Comparison of ENCODE assay signal across 16 cellular contexts in genomic region chr2:105390454-105390853, GRCh38. TPM values are rescaled to one million over a fixed set of nuclear protein-coding genes. Genes with fewer than 3 reads are reported as not detected.
DNase-seq lines count a peak whose midpoint lies in the region; ATAC-seq and TF ChIP-seq lines count a peak whose summit lies in the region.
"Had no signal": no experiment of that assay in that cellular context is flagged by ENCODE, and none has a peak within 500 bp of the region (broad histone marks: within the 10 kb centered on the region; RNA-seq: fewer than 3 reads in every experiment).

No MANE protein-coding gene starts in this region.

- CTCF ChIA-PET in RWPE1 (lab: Yijun Ruan, JAX) = interaction anchor here (0.8 to 1.0 kb wide), 2 partner anchors 8 to 149 kb away, joined by 4 read pairs; partner anchors contain the start of gene FHL2

- H4K91ac ChIP-seq in trophoblast cell (ENCODE audit: low read depth, low read length) = no peak overlapping the region

- no peak overlapping the region for H3K9ac ChIP-seq in trophoblast cell (ENCODE audit: low read length)

- peak overlapping the region; percentile 95 for H3K23ac ChIP-seq in trophoblast cell (ENCODE audit: low read length)

- H3K36me3 ChIP-seq in esophagus muscularis mucosa = peaks cover 7 to 64% (median 9%) of the 10 kb centered on the region in 4 donors
- H3K36me3 ChIP-seq in trophoblast cell (ENCODE audit: control insufficient read depth in 1 of 2, insufficient read depth in 2 of 2, low read length in 2 of 2) = peaks cover 13 to 25% of the 10 kb centered on the region in 2 experiments
- peaks cover 6% of the 10 kb centered on the region for H3K36me3 ChIP-seq in H7 (replicated peaks; ENCODE audit: control insufficient read depth, insufficient read depth, low read length)
- H3K36me3 ChIP-seq: neutrophil had no signal

- no peak overlapping the region for H3K4me2 ChIP-seq in trophoblast cell (ENCODE audit: low read length)

- in situ Hi-C loops in Caki2 (cut with HindIII; ENCODE audit: low pct_unique_long_range_greater_than_20kb, low sequenced_read_pairs) = no loop called here

- TF ChIP-seq CTCF in RWPE1 (conservative IDR thresholded peaks at IDR 0.05; ENCODE audit: low read depth) = no peak
- TF ChIP-seq CTCF in esophagus muscularis mucosa (IDR thresholded peaks at IDR 0.05) = no peak

- H3K9me3 ChIP-seq in esophagus muscularis mucosa (no peaks in the 10 kb centered on the region), trophoblast cell (ENCODE audit: insufficient read depth, low read depth, low read length) (no peaks in the 10 kb centered on the region)
- H3K9me3 ChIP-seq: neutrophil had no signal

- H3K79me2 ChIP-seq in trophoblast cell (ENCODE audit: control insufficient read depth, insufficient read depth, low read length, poor library complexity) = peaks cover 8% of the 10 kb centered on the region

- H3K4me3 ChIP-seq in esophagus muscularis mucosa = no peak overlapping the region
- no peak overlapping the region for H3K4me3 ChIP-seq in trophoblast cell (ENCODE audit: low read depth, low read length)
- no peak overlapping the region for H3K4me3 ChIP-seq in H7 (ENCODE audit: insufficient read depth, low read depth, low read length)

- no peak overlapping the region for H3K14ac ChIP-seq in trophoblast cell (ENCODE audit: low read length)

- H2BK120ac ChIP-seq in trophoblast cell (ENCODE audit: insufficient read depth, low read length, poor library complexity) = no peak overlapping the region

- no peak for TF ChIP-seq POLR2A in esophagus muscularis mucosa (IDR thresholded peaks at IDR 0.05; ENCODE audit: low read depth)

- no peak overlapping the region for H2AK5ac ChIP-seq in trophoblast cell (ENCODE audit: low read length)

- intact Hi-C loops in esophagus muscularis mucosa (cut with DNase I) = loop anchor here (10.0 kb wide), 1 partner anchor 634 kb away; no protein-coding TSS in a partner anchor

- no peak overlapping the region for H3K18ac ChIP-seq in trophoblast cell (ENCODE audit: low read length)

- H4K8ac ChIP-seq in trophoblast cell (ENCODE audit: low read depth, low read length) = no peak overlapping the region

- POLR2A ChIA-PET in RWPE1 (lab: Yijun Ruan, JAX; ENCODE audit: low non-redundant PET) = no interaction called here

- TF ChIP-seq EP300 in esophagus muscularis mucosa (IDR thresholded peaks at IDR 0.05) = no peak

- no peaks in the 10 kb centered on the region for H3K27me3 ChIP-seq in esophagus muscularis mucosa
- H3K27me3 ChIP-seq in trophoblast cell (ENCODE audit: insufficient read depth, low read length) = no peaks in the 10 kb centered on the region
- no peaks in the 10 kb centered on the region for H3K27me3 ChIP-seq in H7 (ENCODE audit: control insufficient read depth, insufficient read depth, low read length)

- ATAC-seq in GM18502 (IDR thresholded peaks at IDR 0.05; ENCODE audit: poor library complexity, unreplicated experiment) (no peak), HG03520 (IDR thresholded peaks at IDR 0.05; ENCODE audit: unreplicated experiment) (no peak)
- ATAC-seq: sciatic nerve had no signal

- H2AFZ ChIP-seq in trophoblast cell (ENCODE audit: insufficient read depth, low read length, poor library complexity) = no peak overlapping the region

- no peak overlapping the region for H2BK12ac ChIP-seq in trophoblast cell (ENCODE audit: low read length)

- DNase-seq in Caki2 (ENCODE audit: low read depth) (peak; percentile 49), RWPE1 (ENCODE audit: low spot score) (no peak), esophagus muscularis mucosa (ENCODE audit: extremely low spot score) (no peak), trophoblast cell (no peak), NCI-H187 (lab: John Stamatoyannopoulos, UW) (no peak), H7 (no peak)
- DNase-seq: caudate nucleus; effector CD8-positive, alpha-beta T cell; KG1; NCI-H2029; NCI-H524; stimulated activated CD4-positive, alpha-beta T cell treated with anti-CD3 and anti-CD28 coated beads, Interleukin-2, amount 100 ng/mL, for 48 hours had no signal

- H3K27ac ChIP-seq in RWPE1 (peak overlapping the region; percentile 63), esophagus muscularis mucosa (replicated peaks in 1 of 4) (peak overlapping the region in 3 of 4 donors; percentile 47 to 77 (median 56)), trophoblast cell (ENCODE audit: low read depth, low read length) (peak overlapping the region; percentile 26)
- H3K27ac ChIP-seq: neutrophil had no signal

- H3K79me1 ChIP-seq in trophoblast cell (ENCODE audit: low read length) = no peaks in the 10 kb centered on the region

- H3K4ac ChIP-seq in trophoblast cell (ENCODE audit: low read depth, low read length) = peak overlapping the region; percentile 71

- peaks cover 69 to 81% (median 78%) of the 10 kb centered on the region in 4 donors for H3K4me1 ChIP-seq in esophagus muscularis mucosa
- H3K4me1 ChIP-seq in trophoblast cell (ENCODE audit: control insufficient read depth in 1 of 2, insufficient read depth in 2 of 2, low read length in 2 of 2) = peaks cover 2 to 12% of the 10 kb centered on the region in 2 experiments

- H2BK5ac ChIP-seq in trophoblast cell (ENCODE audit: low read depth, low read length, poor library complexity) = no peak overlapping the region

- no peak overlapping the region for H4K12ac ChIP-seq in trophoblast cell (ENCODE audit: low read depth, low read length)

RNA-seq across cellular contexts. Expression of gene FHL2, which starts 8.4 kb away (rescaled TPM):
- 256 and 275 TPM in 2 replicates for total RNA-seq in Caki2 (2014; rRNA removed; shearing (Covaris generic); ENCODE audit: low replicate concordance)
- 100 to 1,000 TPM in 1 of 4 donors, 10 to 100 TPM in 3; 81.8 to 114 (median 87.9) TPM for total RNA-seq in esophagus muscularis mucosa
- 83.4 and 89.8 TPM in 2 replicates for polyA plus RNA-seq in trophoblast cell (2013)
- 20.0 and 20.4 TPM in 2 replicates for total RNA-seq in H7 (2014; rRNA removed; shearing (Covaris generic))

RNA-seq across cellular contexts. Expression of gene C2orf49, which starts 53.1 kb away (rescaled TPM):
- total RNA-seq in Caki2 (2014; rRNA removed; shearing (Covaris generic); ENCODE audit: low replicate concordance) = 18.6 and 36.8 TPM in 2 replicates
- 10 to 100 TPM; 16.4 to 19.5 (median 17.7) TPM for total RNA-seq in esophagus muscularis mucosa
- polyA plus RNA-seq in trophoblast cell (2013) = 34.1 and 35.9 TPM in 2 replicates
- total RNA-seq in H7 (2014; rRNA removed; shearing (Covaris generic)) = 8.4 and 11.4 TPM in 2 replicates
